ENCODE assay signal across 8 cellular contexts in genomic region chr11:4181780-4182721, GRCh38.
DNase-seq lines count a peak whose midpoint lies in the region; ATAC-seq, FAIRE-seq and TF ChIP-seq lines count a peak whose summit lies in the region.

No MANE protein-coding gene starts in this region.

- H4K20me1 ChIP-seq in SK-N-SH (ENCODE audit: insufficient read depth) (no peaks in the 10 kb centered on the region), H1 (replicated peaks in 1 of 2; ENCODE audit: control insufficient read depth in 1 of 2, insufficient read depth in 2 of 2, low read length in 2 of 2) (no peaks in the 10 kb centered on the region)

- TF ChIP-seq RAD21 in SK-N-SH (IDR thresholded peaks at IDR 0.05; ENCODE audit: low read length): peak; percentile 66
- peak; percentile 91 to 94 for TF ChIP-seq RAD21 in H1 (IDR thresholded peaks at IDR 0.05 in 1 of 2, conservative IDR thresholded peaks at IDR 0.05 in 1 of 2; ENCODE audit: low read depth in 2 of 2, low read length in 2 of 2)

- H3K4me1 ChIP-seq in SK-N-SH (ENCODE audit: control insufficient read depth in 1 of 2, insufficient read depth in 2 of 2, low read depth in 1 of 2, low read length in 1 of 2): peaks cover 0 to under 1% of the 10 kb centered on the region in 2 experiments; a peak in 1 of 4 replicates
- H3K4me1 ChIP-seq in H1 (replicated peaks in 1 of 4; ENCODE audit: control insufficient read depth in 3 of 4, insufficient read depth in 4 of 4, low read length in 3 of 4): no peaks in the 10 kb centered on the region
- H3K4me1 ChIP-seq in mucosa of descending colon (ENCODE audit: low read depth): no peaks in the 10 kb centered on the region

- TF ChIP-seq EP300 in SK-N-SH (IDR thresholded peaks at IDR 0.05; ENCODE audit: borderline replicate concordance in 1 of 2, low read depth in 1 of 2, low read length in 1 of 2): no peak
- no peak for TF ChIP-seq EP300 in H1 (IDR thresholded peaks at IDR 0.05; ENCODE audit: borderline replicate concordance in 1 of 2, low read depth in 2 of 2, low read length in 2 of 2)

- H3K23ac ChIP-seq in H1 (ENCODE audit: insufficient read length): no peak overlapping the region

- no peaks in the 10 kb centered on the region for H3K27me3 ChIP-seq in SK-N-SH (ENCODE audit: insufficient read depth)
- H3K27me3 ChIP-seq in H1 (replicated peaks in 1 of 4; ENCODE audit: control insufficient read depth in 3 of 4, extremely low read depth in 1 of 4, insufficient read depth in 3 of 4, low read length in 3 of 4): no peaks in the 10 kb centered on the region

- H3K9ac ChIP-seq in SK-N-SH (no peak overlapping the region), H1 (replicated peaks in 1 of 4; ENCODE audit: extremely low read depth in 1 of 4, low read depth in 3 of 4, low read length in 3 of 4) (no peak overlapping the region)

- no peak overlapping the region for H3K18ac ChIP-seq in H1 (ENCODE audit: extremely low read depth, low read length)

- FAIRE-seq in H1 (lab: Jason Lieb, UNC): no peak

- no peak overlapping the region for H2BK15ac ChIP-seq in H1 (ENCODE audit: low read length)

- no peaks in the 10 kb centered on the region for H3F3A ChIP-seq in SK-N-SH (replicated peaks; ENCODE audit: insufficient read depth)

- no peak overlapping the region for H3K4ac ChIP-seq in H1 (replicated peaks; ENCODE audit: insufficient read length, low read depth, low read length)

- DNase-seq in NCI-H82 (lab: John Stamatoyannopoulos, UW) (peak; percentile 74), NCI-H82 treated with DMSO at 0.1 percent for 48 hours (lab: John Stamatoyannopoulos, UW; ENCODE audit: unreplicated experiment) (no peak), SK-N-SH (peak; percentile 73), H1 (ENCODE audit: low read depth in 1 of 2, low spot score in 2 of 2) (peak; percentile 51 to 75), mucosa of descending colon (peak in 2 of 3 donors; percentile 75 to 78), lower leg skin (ENCODE audit: low spot score in 2 of 2) (no peak)
- DNase-seq in Jurkat, Clone E6-1 (ENCODE audit: low read depth, low spot score): peak; percentile 18

- no peak overlapping the region for H3K4me3 ChIP-seq in Jurkat, Clone E6-1 (ENCODE audit: low read length)
- H3K4me3 ChIP-seq in SK-N-SH (ENCODE audit: low read depth in 2 of 2, low read length in 1 of 2) (no peak overlapping the region), H1 (ENCODE audit: extremely low read depth in 1 of 4, insufficient read depth in 2 of 4, low read depth in 3 of 4, low read length in 4 of 4) (no peak overlapping the region), mucosa of descending colon (no peak overlapping the region), lower leg skin (ENCODE audit: low read depth, poor library complexity, severe bottlenecking) (no peak overlapping the region)

- H3K36me3 ChIP-seq in SK-N-SH (replicated peaks in 1 of 2; ENCODE audit: control insufficient read depth in 1 of 2, insufficient read depth in 2 of 2, low read length in 1 of 2): no peaks in the 10 kb centered on the region
- no peaks in the 10 kb centered on the region for H3K36me3 ChIP-seq in H1 (ENCODE audit: control insufficient read depth in 2 of 4, insufficient read depth in 4 of 4, low read length in 3 of 4)
- no peaks in the 10 kb centered on the region for H3K36me3 ChIP-seq in mucosa of descending colon (ENCODE audit: low read depth)

- no peak overlapping the region for H3K4me2 ChIP-seq in SK-N-SH
- H3K4me2 ChIP-seq in H1 (ENCODE audit: insufficient read depth in 1 of 2, low read depth in 2 of 2, low read length in 2 of 2): no peak overlapping the region

- no peak overlapping the region for H2BK20ac ChIP-seq in H1 (ENCODE audit: low read length)

- H2BK12ac ChIP-seq in H1 (ENCODE audit: low read depth, low read length): no peak overlapping the region

- ATAC-seq in GM21576 (IDR thresholded peaks at IDR 0.05; ENCODE audit: unreplicated experiment): peak; percentile 82
- peak; percentile 88 for ATAC-seq in mucosa of descending colon

- H2AK5ac ChIP-seq in H1 (ENCODE audit: low read depth, low read length): no peak overlapping the region

- no peak overlapping the region for H3K14ac ChIP-seq in H1 (ENCODE audit: insufficient read length)

- no peak overlapping the region for H2BK5ac ChIP-seq in H1 (ENCODE audit: low read depth, low read length)

- no peaks in the 10 kb centered on the region for H3K23me2 ChIP-seq in H1 (ENCODE audit: low read depth, low read length)

- no peak overlapping the region; the same call in 1 of the 2 replicates for H4K8ac ChIP-seq in H1 (ENCODE audit: extremely low read depth, insufficient read depth, low read length)

- H4K5ac ChIP-seq in H1 (ENCODE audit: insufficient read length, low read depth, low read length): no peak overlapping the region

- H3K9me2 ChIP-seq in SK-N-SH: no peaks in the 10 kb centered on the region

- 52% methylated on average over 9 of the region's 9 CpGs for WGBS in SK-N-SH (ENCODE audit: low lambda C conversion rate)
- WGBS in H1 (ENCODE audit: extremely low coverage in 1 of 2, insufficient coverage in 1 of 2, insufficient read length in 1 of 2, insufficient replicate concordance in 2 of 2, low coverage in 1 of 2, low lambda C conversion rate in 2 of 2, missing lambda C conversion rate in 1 of 2), 2 experiments: 81% methylated on average over 9 of the region's 9 CpGs; no CpG with 5 or more reads in 1 of the 2 experiments
- 57 to 72% methylated on average over 9 of the region's 9 CpGs for WGBS in lower leg skin, 2 donors

- TF ChIP-seq CTCF in SK-N-SH (IDR thresholded peaks at IDR 0.05) (peak; percentile 66), H1 (IDR thresholded peaks at IDR 0.05; ENCODE audit: control extremely low read depth in 1 of 3, insufficient read depth in 1 of 3, low read depth in 1 of 3, low read length in 3 of 3) (peak; percentile 78 to 88 (median 86)), mucosa of descending colon (IDR thresholded peaks at IDR 0.05) (peak; percentile 63), lower leg skin (IDR thresholded peaks at IDR 0.05) (no peak)

- CTCF ChIA-PET in SK-N-SH (lab: Yijun Ruan, JAX): interaction anchor here (0.5 to 3.6 kb wide), 12 partner anchors 21 to 424 kb away, joined by 3 to 15 read pairs (median 3); no protein-coding TSS in a partner anchor
- CTCF ChIA-PET in H1 (lab: Charles Lee; ENCODE audit: partially characterized antibody): interaction anchor here (0.6 to 7.8 kb wide), 19 partner anchors 17 to 455 kb away, joined by 3 to 172 read pairs (median 4); partner anchors contain the start of genes OR51D1 and OR52M1

- no peak for TF ChIP-seq POLR2A in H1 (IDR thresholded peaks at IDR 0.05; ENCODE audit: control extremely low read depth in 1 of 2, low read depth in 2 of 2, low read length in 2 of 2)
- TF ChIP-seq POLR2A in lower leg skin (IDR thresholded peaks at IDR 0.05): no peak

- no peak overlapping the region for H4K91ac ChIP-seq in H1 (replicated peaks; ENCODE audit: insufficient read length, low read length)

- no peak overlapping the region for H3K56ac ChIP-seq in H1 (replicated peaks; ENCODE audit: insufficient read length, low read depth, low read length)

- no peaks in the 10 kb centered on the region for H3K79me1 ChIP-seq in H1 (ENCODE audit: low read depth, low read length)

- H3K9me3 ChIP-seq in SK-N-SH: no peaks in the 10 kb centered on the region
- no peaks in the 10 kb centered on the region for H3K9me3 ChIP-seq in H1 (ENCODE audit: insufficient read depth in 2 of 2, low read depth in 1 of 2, low read length in 1 of 2)
- no peaks in the 10 kb centered on the region for H3K9me3 ChIP-seq in mucosa of descending colon

- H2BK120ac ChIP-seq in H1 (replicated peaks; ENCODE audit: low read depth, low read length): no peak overlapping the region

- no peak overlapping the region for H2AFZ ChIP-seq in SK-N-SH (ENCODE audit: low read depth)
- H2AFZ ChIP-seq in H1 (ENCODE audit: low read length): no peak overlapping the region

- H3K79me2 ChIP-seq in SK-N-SH (ENCODE audit: insufficient read depth) (no peaks in the 10 kb centered on the region), H1 (ENCODE audit: control insufficient read depth in 1 of 2, insufficient read depth in 2 of 2, low read length in 2 of 2) (no peaks in the 10 kb centered on the region)

- intact Hi-C loops in mucosa of descending colon (cut with DNase I, micrococcal nuclease) (loop anchor here in 1 of 2 donors (5.0 kb wide), 1 partner anchor 310 kb away; no protein-coding TSS in a partner anchor), lower leg skin (cut with DNase I; ENCODE audit: low total_unique reads) (no loop called here)

- POLR2A ChIA-PET in SK-N-SH (lab: Yijun Ruan, JAX): no interaction called here
- POLR2A ChIA-PET in H1 (lab: Charles Lee; ENCODE audit: partially characterized antibody): no interaction called here

- H3K27ac ChIP-seq in SK-N-SH (ENCODE audit: low read depth in 2 of 2, low read length in 1 of 2): no peak overlapping the region
- no peak overlapping the region for H3K27ac ChIP-seq in H1 (ENCODE audit: low read depth, low read length)

TF ChIP-seq in SK-N-SH, 30 proteins besides CTCF, POLR2A, EP300 and RAD21:
- TF ChIP-seq MEF2A (IDR thresholded peaks at IDR 0.05; ENCODE audit: borderline replicate concordance, low read depth) (no peak), SMC3 (IDR thresholded peaks at IDR 0.05; ENCODE audit: low read depth, low read length) (peak; percentile 40; the same call in 1 of the 2 replicates)

TF ChIP-seq in H1, 55 proteins besides CTCF, POLR2A, EP300 and RAD21:
- peak; percentile 30 for TF ChIP-seq TAF7 (optimal IDR thresholded peaks at IDR 0.05; ENCODE audit: borderline replicate concordance, low read depth, low read length)
- peak; percentile 73 for TF ChIP-seq MAX (IDR thresholded peaks at IDR 0.05)
- no peak for TF ChIP-seq CHD2 (IDR thresholded peaks at IDR 0.05; ENCODE audit: low read length)
- no peak for TF ChIP-seq SP1 (IDR thresholded peaks at IDR 0.05; ENCODE audit: low read depth, low read length)
- peak; percentile 64; the same call in 1 of the 2 replicates for TF ChIP-seq KDM1A (IDR thresholded peaks at IDR 0.05; ENCODE audit: borderline replicate concordance, low read length)
- TF ChIP-seq ZNF274 (IDR thresholded peaks at IDR 0.05; ENCODE audit: borderline replicate concordance, extremely low read depth, low read length): no peak
TF ChIP-seq in H1: peak in this region for 3.

Comparison
In these comparisons a context has a peak if more than half of its experiments do, and no peak if none do; other contexts are left out.
1. DNase-seq: peak in NCI-H82 (single experiment), Jurkat, Clone E6-1 (single experiment), SK-N-SH (single experiment), H1 (2 of 2) and mucosa of descending colon (2 of 3); none in NCI-H82 treated with DMSO at 0.1 percent for 48 hours (single experiment) and lower leg skin (0 of 2).
2. CTCF ChIP-seq: peak in SK-N-SH (single experiment), H1 (3 of 3) and mucosa of descending colon (single experiment); none in lower leg skin (0 of 3).